ENCODE assay signal across 12 cellular contexts in genomic region chr2:42195559-42195958, GRCh38. TPM values are rescaled to one million over a fixed set of nuclear protein-coding genes. Genes with fewer than 3 reads are reported as not detected.
DNase-seq lines count a peak whose midpoint lies in the region; FAIRE-seq and TF ChIP-seq lines count a peak whose summit lies in the region.
"Had no signal": no experiment of that assay in that cellular context is flagged by ENCODE, and none has a peak within 500 bp of the region (broad histone marks: within the 10 kb centered on the region; RNA-seq: fewer than 3 reads in every experiment).

No MANE protein-coding gene starts in this region.

- no peaks in the 10 kb centered on the region for H3K36me3 ChIP-seq in keratinocyte (ENCODE audit: control insufficient read depth in 2 of 2, extremely low read depth in 1 of 2, insufficient read depth in 2 of 2, low read length in 2 of 2)

- no peak overlapping the region for H3K4me2 ChIP-seq in keratinocyte (ENCODE audit: control insufficient read depth, extremely low read depth, insufficient read depth, low read depth, low read length)

- DNase-seq in AG08395 (ENCODE audit: low spot score) (peak; percentile 54), HFFc6 (peak; percentile 64), amniotic epithelial cell (ENCODE audit: low read depth) (peak; percentile 84), keratinocyte (ENCODE audit: low read depth, low spot score) (peak; percentile 30), NCI-H526 treated with DMSO at 0.1 percent for 48 hours (lab: John Stamatoyannopoulos, UW) (no peak), T-helper 9 cell (no peak)
- no peak for DNase-seq in stimulated activated naive CD4-positive, alpha-beta T cell treated with Interleukin-2 at 50 U/mL for 16 hours (lab: John Stamatoyannopoulos, UW)
- no peak for DNase-seq in effector CD4-positive, alpha-beta T cell
- DNase-seq: activated CD4-positive, alpha-beta T cell treated with anti-CD3 and anti-CD28 coated beads, Interleukin-2, amount 50 U/mL, for 1 hour; stimulated activated naive CD4-positive, alpha-beta T cell had no signal

- no peaks in the 10 kb centered on the region for H3K9me3 ChIP-seq in keratinocyte (ENCODE audit: control insufficient read depth, low read depth, low read length)

- H3K4me1 ChIP-seq in keratinocyte (ENCODE audit: control insufficient read depth, extremely low read depth, insufficient read depth, low read length) = peaks cover 8% of the 10 kb centered on the region

- no peak overlapping the region for H3K27ac ChIP-seq in keratinocyte (ENCODE audit: control insufficient read depth, insufficient read depth, low read length)

- H3K4me3 ChIP-seq in keratinocyte (ENCODE audit: control insufficient read depth in 2 of 3, extremely low read depth in 1 of 3, insufficient read depth in 2 of 3, low read depth in 1 of 3, low read length in 3 of 3) = no peak overlapping the region

- no peak overlapping the region for H3K9ac ChIP-seq in keratinocyte (ENCODE audit: control insufficient read depth, extremely low read depth, insufficient read depth, low read length)

- dilution Hi-C loops in keratinocyte (cut with MboI; ENCODE audit: extremely low pct_ligation_motif_present, low sequenced_read_pairs) = no loop called here

- FAIRE-seq in keratinocyte (lab: Jason Lieb, UNC) = no peak
- FAIRE-seq: GM12892 had no signal

- H3K9me3 Mint-ChIP-seq in HFFc6 = no peaks in the 10 kb centered on the region

- TF ChIP-seq CTCF in HFFc6 (IDR thresholded peaks at IDR 0.05) = no peak
- no peak for TF ChIP-seq CTCF in keratinocyte (optimal IDR thresholded peaks at IDR 0.05 in 1 of 3, IDR thresholded peaks at IDR 0.05 in 1 of 3, conservative IDR thresholded peaks at IDR 0.05 in 1 of 3; ENCODE audit: extremely low read depth in 1 of 3, insufficient read depth in 2 of 3, low read length in 3 of 3)

- peaks cover 28% of the 10 kb centered on the region for H3K36me3 Mint-ChIP-seq in HFFc6 (ENCODE audit: low read depth)

- no peaks in the 10 kb centered on the region for H4K20me1 ChIP-seq in keratinocyte (ENCODE audit: control insufficient read depth, extremely low read depth, insufficient read depth, low read length)

- peaks cover 2% of the 10 kb centered on the region for H3K9me1 ChIP-seq in keratinocyte (ENCODE audit: control insufficient read depth, extremely low read depth, insufficient read depth, low read length)

- H3K27me3 ChIP-seq in keratinocyte (ENCODE audit: control insufficient read depth, extremely low read depth, insufficient read depth, low read length) = no peaks in the 10 kb centered on the region

- H3K27ac Mint-ChIP-seq in HFFc6 = no peak overlapping the region

- no peaks in the 10 kb centered on the region; the same call in none of the 2 replicates for H3K27me3 Mint-ChIP-seq in HFFc6 (ENCODE audit: insufficient read depth)

- H3K4me3 Mint-ChIP-seq in HFFc6 = no peak overlapping the region
- H3K4me3 Mint-ChIP-seq: neural crest cell had no signal

- H3K4me1 Mint-ChIP-seq in HFFc6 (ENCODE audit: low read depth) = peaks cover 76% of the 10 kb centered on the region

- H3K79me2 ChIP-seq in keratinocyte (ENCODE audit: control insufficient read depth, insufficient read depth, low read length) = peaks cover 41% of the 10 kb centered on the region

- H2AFZ ChIP-seq in keratinocyte (ENCODE audit: control insufficient read depth, low read length) = no peak overlapping the region

RNA-seq across cellular contexts. Expression of gene EML4, which starts 26.4 kb away (rescaled TPM):
- 10 to 100 TPM; 31.7 to 35.8 (median 33.6) TPM for total RNA-seq in HFFc6 (2021; fragmentation: NEBNext Ultra II Directional; extraction: Animal tissue kit (Norgen Biotek cat#: 25700))
- polyA plus RNA-seq in keratinocyte = 23.6 to 36.4 TPM (median 30.2 TPM) in 3 replicates
- 19.6 TPM for polyA plus RNA-seq in keratinocyte (2011; ENCODE audit: low read depth)
- polyA plus RNA-seq in keratinocyte (2011; cell fraction: cytosol; rRNA removed) = 15.2 and 25.0 TPM in 2 replicates
- polyA plus RNA-seq in keratinocyte (2011; cell fraction: nucleus; rRNA removed) = 29.7 and 37.8 TPM in 2 replicates
- polyA plus RNA-seq in keratinocyte (2012; ENCODE audit: low replicate concordance) = 10.5 and 21.2 TPM in 2 replicates
- polyA minus RNA-seq in keratinocyte = 23.4 to 66.9 TPM (median 41.5 TPM) in 3 replicates
- 22.6 TPM for polyA minus RNA-seq in keratinocyte (2011; cell fraction: cytosol; rRNA and poly(A)+ RNA removed)
- 28.4 and 65.1 TPM in 2 replicates for polyA minus RNA-seq in keratinocyte (2011; cell fraction: nucleus; rRNA and poly(A)+ RNA removed)

Comparison
In these comparisons a context has a peak if more than half of its experiments do, and no peak if none do; other contexts are left out.
1. DNase-seq: peak in AG08395 (single experiment), HFFc6 (single experiment), amniotic epithelial cell (single experiment) and keratinocyte (single experiment); none in NCI-H526 treated with DMSO at 0.1 percent for 48 hours (single experiment), stimulated activated naive CD4-positive, alpha-beta T cell treated with Interleukin-2 at 50 U/mL for 16 hours (single experiment), effector CD4-positive, alpha-beta T cell (single experiment) and T-helper 9 cell (single experiment).